ENCODE assay signal across 9 cellular contexts in genomic region chr3:134375542-134376384, GRCh38. TPM values are rescaled to one million over a fixed set of nuclear protein-coding genes. Genes with fewer than 3 reads are reported as not detected.
DNase-seq lines count a peak whose midpoint lies in the region; ATAC-seq and TF ChIP-seq lines count a peak whose summit lies in the region.
"Had no signal": no experiment of that assay in that cellular context is flagged by ENCODE, and none has a peak within 500 bp of the region (broad histone marks: within the 10 kb centered on the region; RNA-seq: fewer than 3 reads in every experiment).

No MANE protein-coding gene starts in this region.

- CTCF ChIA-PET in A673 (lab: Charles Lee): no interaction called here

- peaks cover 24% of the 10 kb centered on the region for H3K4me1 ChIP-seq in A673 (ENCODE audit: insufficient read depth, low read length, poor library complexity, severe bottlenecking)

- no peaks in the 10 kb centered on the region for H3K36me3 Mint-ChIP-seq in natural killer cell

- H3K4me3 Mint-ChIP-seq in stimulated activated naive CD8-positive, alpha-beta T cell treated with anti-CD3 and anti-CD28 coated beads, Interleukin-15, amount 100 ng/mL, for 72 hours: peak overlapping the region; percentile 16 to 38
- peak overlapping the region; percentile 85 for H3K4me3 Mint-ChIP-seq in natural killer cell

- no peak for TF ChIP-seq CTCF in natural killer cell (IDR thresholded peaks at IDR 0.05)
- no peak for TF ChIP-seq CTCF in A673 (conservative IDR thresholded peaks at IDR 0.05; ENCODE audit: low read depth, low read length)

- H3K27ac Mint-ChIP-seq in stimulated activated naive CD8-positive, alpha-beta T cell treated with anti-CD3 and anti-CD28 coated beads, Interleukin-15, amount 100 ng/mL, for 72 hours: no peak overlapping the region
- no peak overlapping the region for H3K27ac Mint-ChIP-seq in natural killer cell
- H3K27ac Mint-ChIP-seq: CD14-positive monocyte had no signal

- ATAC-seq in stimulated activated naive CD8-positive, alpha-beta T cell treated with anti-CD3 and anti-CD28 coated beads, Interleukin-15, amount 100 ng/mL, for 72 hours: no peak
- ATAC-seq in stimulated activated naive CD8-positive, alpha-beta T cell treated with anti-CD3 and anti-CD28 coated beads, Interleukin-15, Interleukin-2, amounts not matched to agents 100 U/mL and 50 U/mL, for 24 hours: no peak
- ATAC-seq in natural killer cell (no peak), HG03354 (IDR thresholded peaks at IDR 0.05; ENCODE audit: poor library complexity, severe bottlenecking, unreplicated experiment) (no peak)

- H3K36me3 ChIP-seq in A673 (ENCODE audit: insufficient read depth, low read length, poor library complexity, severe bottlenecking): peaks cover 8% of the 10 kb centered on the region

- no peaks in the 10 kb centered on the region for H3K9me3 ChIP-seq in A673 (ENCODE audit: low read depth, low read length, poor library complexity, severe bottlenecking)

- H3K4me1 Mint-ChIP-seq in stimulated activated naive CD8-positive, alpha-beta T cell treated with anti-CD3 and anti-CD28 coated beads, Interleukin-15, amount 100 ng/mL, for 72 hours: peaks cover 16% of the 10 kb centered on the region
- peaks cover 0 to 12% of the 10 kb centered on the region in 2 donors for H3K4me1 Mint-ChIP-seq in natural killer cell

- DNase-seq in stimulated activated naive CD8-positive, alpha-beta T cell treated with anti-CD3 and anti-CD28 coated beads, Interleukin-15, amount 100 ng/mL, for 72 hours: no peak
- no peak for DNase-seq in stimulated activated naive CD8-positive, alpha-beta T cell treated with anti-CD3 and anti-CD28 coated beads, Interleukin-15, Interleukin-2, amounts not matched to agents 100 U/mL and 50 U/mL, for 24 hours
- no peak for DNase-seq in epithelial cell of prostate (ENCODE audit: low read depth, low spot score)
- DNase-seq in natural killer cell: no peak
- DNase-seq in cortex of kidney (lab: John Stamatoyannopoulos, UW): no peak
- no peak for DNase-seq in OCI-M1 (lab: John Stamatoyannopoulos, UW)
- no peak for DNase-seq in A673 (ENCODE audit: low spot score)

- POLR2A ChIA-PET in A673 (lab: Charles Lee; ENCODE audit: low non-redundant PET): no interaction called here

- no peaks in the 10 kb centered on the region for H3K27me3 ChIP-seq in A673 (replicated peaks; ENCODE audit: insufficient read depth, low read depth, low read length, poor library complexity)

- peaks cover 89% of the 10 kb centered on the region for H3K27me3 Mint-ChIP-seq in stimulated activated naive CD8-positive, alpha-beta T cell treated with anti-CD3 and anti-CD28 coated beads, Interleukin-15, amount 100 ng/mL, for 72 hours
- H3K27me3 Mint-ChIP-seq in natural killer cell (ENCODE audit: low read depth in 2 of 2): peaks cover 37 to 46% of the 10 kb centered on the region in 2 donors

- no peak overlapping the region for H3K4me3 ChIP-seq in A673 (ENCODE audit: low read depth, low read length, poor library complexity, severe bottlenecking)

- peak overlapping the region; percentile 99 for H3K27ac ChIP-seq in epithelial cell of prostate
- H3K27ac ChIP-seq in A673 (ENCODE audit: low read depth, low read length, poor library complexity, severe bottlenecking): no peak overlapping the region

- intact Hi-C loops in natural killer cell (cut with micrococcal nuclease): loop anchor here (5.0 kb wide), 1 partner anchor 163 kb away; no protein-coding TSS in a partner anchor
- intact Hi-C loops in A673 (cut with micrococcal nuclease; ENCODE audit: unreplicated experiment): no loop called here

- H3K9me3 Mint-ChIP-seq in stimulated activated naive CD8-positive, alpha-beta T cell treated with anti-CD3 and anti-CD28 coated beads, Interleukin-15, amount 100 ng/mL, for 72 hours: no peaks in the 10 kb centered on the region
- H3K9me3 Mint-ChIP-seq in natural killer cell: no peaks in the 10 kb centered on the region

- no TSS peak for BruUV-seq in A673 (replicated peaks; lab: Mats Ljungman, UMichigan)

RNA-seq across cellular contexts. Expression of gene AMOTL2, which starts 1.5 kb away (rescaled TPM):
- total RNA-seq in natural killer cell (not detected), A673 (2021) (38.9 and 59.6 TPM in 2 replicates)

Comparison
In these comparisons a context has a peak if more than half of its experiments do, and no peak if none do; other contexts are left out.
1. RNA of gene AMOTL2, which starts 1.5 kb away (total RNA-seq): 38.9 to 59.6 TPM in A673; not detected in natural killer cell; every median in the first group is over 10 times any median in the second.